ENCODE assay signal across 23 cellular contexts in the genomic region with DNA sequence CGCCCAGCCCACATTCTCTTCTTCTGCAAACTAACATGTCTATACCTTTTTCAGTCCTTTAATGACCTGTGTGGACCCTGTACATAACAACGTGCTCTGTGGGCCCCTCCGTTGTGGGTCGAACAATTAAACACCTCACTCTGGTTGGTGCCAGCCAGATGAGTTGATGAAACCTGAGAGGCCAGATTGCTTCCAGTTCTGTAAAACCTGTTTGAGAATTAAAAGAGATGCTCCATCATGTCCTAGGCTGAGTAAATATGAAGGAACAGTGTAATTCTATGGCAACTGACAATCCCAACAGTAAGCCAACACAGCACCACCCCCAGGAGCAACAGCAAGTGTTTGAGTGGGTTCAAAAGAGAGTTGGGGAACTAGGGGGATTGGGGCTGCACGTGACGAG.
"Had no signal": no experiment of that assay in that cellular context is flagged by ENCODE, and none has a peak within 500 bp of the region (broad histone marks: within the 10 kb centered on the region; RNA-seq: fewer than 3 reads in every experiment).

No MANE protein-coding gene starts in this region.

- H3K36me3 Mint-ChIP-seq: activated CD8-positive, alpha-beta memory T cell treated with anti-CD3 and anti-CD28 coated beads, Interleukin-2, amount 10 ng/mL, durations not matched to agents 7 days and 5 days; activated naive CD4-positive, alpha-beta T cell treated with anti-CD3 and anti-CD28 coated beads, Interleukin-2, amount 10 ng/mL, durations not matched to agents 7 days and 5 days; brain; immature natural killer cell; mesothelial cell of epicardium; naive thymus-derived CD8-positive, alpha-beta T cell; stimulated activated naive B cell treated with anti-CD40 and anti-IgM and Interleukin-4, amounts not matched to agents 10 μg/mL and 1 μg/mL and 100 μg/mL, for 72 hours had no signal

- H3K9me3 Mint-ChIP-seq: activated CD4-positive, alpha-beta T cell treated with anti-CD3 and anti-CD28 coated beads, Interleukin-2, amount 10 ng/mL, durations not matched to agents 24 days and 14 days; activated CD8-positive, alpha-beta T cell treated with anti-CD3 and anti-CD28 coated beads for 36 hours; activated naive CD4-positive, alpha-beta T cell treated with anti-CD3 and anti-CD28 coated beads, Interleukin-2, amount 10 ng/mL, durations not matched to agents 7 days and 5 days; activated naive CD8-positive, alpha-beta T cell treated with anti-CD3 and anti-CD28 coated beads, Interleukin-2, amount 50 U/mL, for 24 hours; immature natural killer cell; mesothelial cell of epicardium; naive thymus-derived CD8-positive, alpha-beta T cell; stimulated activated naive B cell treated with anti-CD40 and anti-IgM and Interleukin-4, amounts not matched to agents 10 μg/mL and 1 μg/mL and 100 μg/mL, for 72 hours had no signal

- FAIRE-seq: urothelium cell line had no signal

- H3K4me3 Mint-ChIP-seq: activated CD4-positive, alpha-beta T cell treated with anti-CD3 and anti-CD28 coated beads, Interleukin-2, amount 10 ng/mL, durations not matched to agents 24 days and 14 days; activated CD8-positive, alpha-beta memory T cell treated with anti-CD3 and anti-CD28 coated beads, Interleukin-2, amount 10 ng/mL, durations not matched to agents 7 days and 5 days; activated CD8-positive, alpha-beta T cell treated with anti-CD3 and anti-CD28 coated beads for 36 hours; activated naive CD4-positive, alpha-beta T cell treated with anti-CD3 and anti-CD28 coated beads, Interleukin-2, amount 10 ng/mL, durations not matched to agents 7 days and 5 days; activated naive CD8-positive, alpha-beta T cell treated with anti-CD3 and anti-CD28 coated beads, Interleukin-2, amount 50 U/mL, for 24 hours; brain; immature natural killer cell; mesothelial cell of epicardium; naive thymus-derived CD8-positive, alpha-beta T cell; stimulated activated naive B cell treated with anti-CD40 and anti-IgM and Interleukin-4, amounts not matched to agents 10 μg/mL and 1 μg/mL and 100 μg/mL, for 72 hours had no signal

- H3K4me3 ChIP-seq: lung, transverse colon had no signal

- H3K9me3 ChIP-seq: transverse colon had no signal

- DNase-seq: activated CD4-positive, alpha-beta T cell treated with anti-CD3 and anti-CD28 coated beads, Interleukin-2, amount 10 ng/mL, durations not matched to agents 24 days and 14 days; activated CD8-positive, alpha-beta memory T cell treated with anti-CD3 and anti-CD28 coated beads, Interleukin-2, amount 10 ng/mL, durations not matched to agents 7 days and 5 days; activated CD8-positive, alpha-beta T cell treated with anti-CD3 and anti-CD28 coated beads for 36 hours; activated effector memory CD4-positive, alpha-beta T cell treated with anti-CD3 and anti-CD28 coated beads, Interleukin-2, amount 50 U/mL, for 16 hours; activated naive CD4-positive, alpha-beta T cell treated with anti-CD3 and anti-CD28 coated beads, Interleukin-2, amount 10 ng/mL, durations not matched to agents 7 days and 5 days; activated naive CD8-positive, alpha-beta T cell treated with anti-CD3 and anti-CD28 coated beads, Interleukin-2, amount 50 U/mL, for 24 hours; activated T-cell treated with anti-CD3 and anti-CD28 coated beads for 4 hours; caudate nucleus; dermis blood vessel endothelial cell; effector CD8-positive, alpha-beta T cell; foreskin melanocyte; immature natural killer cell; naive thymus-derived CD8-positive, alpha-beta T cell; stimulated activated CD4-positive, alpha-beta T cell treated with anti-CD3 and anti-CD28 coated beads, Interleukin-2, amount 100 ng/mL, for 48 hours; stimulated activated CD8-positive, alpha-beta memory T cell treated with anti-CD3 and anti-CD28 coated beads, Interleukin-4, amount 100 ng/mL, for 48 hours; stimulated activated naive B cell treated with anti-CD40 and anti-IgM and Interleukin-4, amounts not matched to agents 10 μg/mL and 1 μg/mL and 100 μg/mL, for 72 hours; transverse colon had no signal

- H3K27ac ChIP-seq: transverse colon had no signal

- ATAC-seq: activated CD4-positive, CD25-positive, alpha-beta regulatory T cell treated with anti-CD3 and anti-CD28 coated beads, Interleukin-2, amount 50 U/mL, for 24 hours; activated CD8-positive, alpha-beta memory T cell treated with anti-CD3 and anti-CD28 coated beads, Interleukin-2, amount 10 ng/mL, durations not matched to agents 7 days and 5 days; activated CD8-positive, alpha-beta T cell treated with anti-CD3 and anti-CD28 coated beads for 36 hours; activated naive CD8-positive, alpha-beta T cell treated with anti-CD3 and anti-CD28 coated beads, Interleukin-2, amount 50 U/mL, for 24 hours; left lobe of liver; naive thymus-derived CD8-positive, alpha-beta T cell; stimulated activated naive B cell treated with anti-CD40 and anti-IgM and Interleukin-4, amounts not matched to agents 10 μg/mL and 1 μg/mL and 100 μg/mL, for 72 hours had no signal

- H3K27ac Mint-ChIP-seq: activated CD4-positive, alpha-beta T cell treated with anti-CD3 and anti-CD28 coated beads, Interleukin-2, amount 10 ng/mL, durations not matched to agents 24 days and 14 days; activated CD8-positive, alpha-beta memory T cell treated with anti-CD3 and anti-CD28 coated beads, Interleukin-2, amount 10 ng/mL, durations not matched to agents 7 days and 5 days; activated CD8-positive, alpha-beta T cell treated with anti-CD3 and anti-CD28 coated beads for 36 hours; activated naive CD4-positive, alpha-beta T cell treated with anti-CD3 and anti-CD28 coated beads, Interleukin-2, amount 10 ng/mL, durations not matched to agents 7 days and 5 days; activated naive CD8-positive, alpha-beta T cell treated with anti-CD3 and anti-CD28 coated beads, Interleukin-2, amount 50 U/mL, for 24 hours; immature natural killer cell; mesothelial cell of epicardium; naive thymus-derived CD8-positive, alpha-beta T cell; stimulated activated naive B cell treated with anti-CD40 and anti-IgM and Interleukin-4, amounts not matched to agents 10 μg/mL and 1 μg/mL and 100 μg/mL, for 72 hours had no signal

- H3K27me3 ChIP-seq: transverse colon had no signal

- H3K36me3 ChIP-seq: transverse colon had no signal
